In the genomic region with DNA sequence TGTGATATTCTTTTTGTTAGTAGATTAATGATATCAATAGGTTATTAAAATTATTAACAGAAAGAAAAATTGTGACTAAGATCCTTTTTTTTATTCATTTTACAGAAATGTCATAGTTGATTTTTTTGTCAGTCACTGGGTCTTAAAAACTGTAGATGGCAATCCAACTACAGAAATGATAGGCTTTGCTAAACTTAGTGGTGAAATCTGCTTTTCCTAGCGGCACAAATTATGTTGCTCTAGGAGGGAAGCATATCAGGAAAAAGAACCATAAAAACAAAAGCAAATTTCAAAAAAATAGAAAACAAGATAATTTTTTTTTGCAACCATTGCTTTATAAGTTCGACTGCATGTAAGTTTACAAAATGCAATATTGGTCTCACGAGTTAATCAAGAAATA, we compare ENCODE assay signal across 2 cellular contexts.
TF ChIP-seq lines count a peak whose summit lies in the region.

No MANE protein-coding gene starts in this region.

TF ChIP-seq in SK-N-SH, 30 proteins besides CTCF, POLR2A, EP300 and RAD21 (continued from another document):
- TF ChIP-seq, protein P1, sequence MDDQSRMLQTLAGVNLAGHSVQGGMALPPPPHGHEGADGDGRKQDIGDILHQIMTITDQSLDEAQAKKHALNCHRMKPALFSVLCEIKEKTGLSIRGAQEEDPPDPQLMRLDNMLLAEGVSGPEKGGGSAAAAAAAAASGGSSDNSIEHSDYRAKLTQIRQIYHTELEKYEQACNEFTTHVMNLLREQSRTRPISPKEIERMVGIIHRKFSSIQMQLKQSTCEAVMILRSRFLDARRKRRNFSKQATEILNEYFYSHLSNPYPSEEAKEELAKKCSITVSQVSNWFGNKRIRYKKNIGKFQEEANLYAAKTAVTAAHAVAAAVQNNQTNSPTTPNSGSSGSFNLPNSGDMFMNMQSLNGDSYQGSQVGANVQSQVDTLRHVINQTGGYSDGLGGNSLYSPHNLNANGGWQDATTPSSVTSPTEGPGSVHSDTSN (IDR thresholded peaks at IDR 0.05): no peak
- TF ChIP-seq, protein P2, sequence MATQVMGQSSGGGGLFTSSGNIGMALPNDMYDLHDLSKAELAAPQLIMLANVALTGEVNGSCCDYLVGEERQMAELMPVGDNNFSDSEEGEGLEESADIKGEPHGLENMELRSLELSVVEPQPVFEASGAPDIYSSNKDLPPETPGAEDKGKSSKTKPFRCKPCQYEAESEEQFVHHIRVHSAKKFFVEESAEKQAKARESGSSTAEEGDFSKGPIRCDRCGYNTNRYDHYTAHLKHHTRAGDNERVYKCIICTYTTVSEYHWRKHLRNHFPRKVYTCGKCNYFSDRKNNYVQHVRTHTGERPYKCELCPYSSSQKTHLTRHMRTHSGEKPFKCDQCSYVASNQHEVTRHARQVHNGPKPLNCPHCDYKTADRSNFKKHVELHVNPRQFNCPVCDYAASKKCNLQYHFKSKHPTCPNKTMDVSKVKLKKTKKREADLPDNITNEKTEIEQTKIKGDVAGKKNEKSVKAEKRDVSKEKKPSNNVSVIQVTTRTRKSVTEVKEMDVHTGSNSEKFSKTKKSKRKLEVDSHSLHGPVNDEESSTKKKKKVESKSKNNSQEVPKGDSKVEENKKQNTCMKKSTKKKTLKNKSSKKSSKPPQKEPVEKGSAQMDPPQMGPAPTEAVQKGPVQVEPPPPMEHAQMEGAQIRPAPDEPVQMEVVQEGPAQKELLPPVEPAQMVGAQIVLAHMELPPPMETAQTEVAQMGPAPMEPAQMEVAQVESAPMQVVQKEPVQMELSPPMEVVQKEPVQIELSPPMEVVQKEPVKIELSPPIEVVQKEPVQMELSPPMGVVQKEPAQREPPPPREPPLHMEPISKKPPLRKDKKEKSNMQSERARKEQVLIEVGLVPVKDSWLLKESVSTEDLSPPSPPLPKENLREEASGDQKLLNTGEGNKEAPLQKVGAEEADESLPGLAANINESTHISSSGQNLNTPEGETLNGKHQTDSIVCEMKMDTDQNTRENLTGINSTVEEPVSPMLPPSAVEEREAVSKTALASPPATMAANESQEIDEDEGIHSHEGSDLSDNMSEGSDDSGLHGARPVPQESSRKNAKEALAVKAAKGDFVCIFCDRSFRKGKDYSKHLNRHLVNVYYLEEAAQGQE (IDR thresholded peaks at IDR 0.05; ENCODE audit: low read depth, low read length): no peak
- no peak for TF ChIP-seq EZH2phosphoT487 (IDR thresholded peaks at IDR 0.05; ENCODE audit: borderline replicate concordance, low read depth)

TF ChIP-seq in SK-N-SH treated with all-trans-retinoic acid at 6 μM for 48 hours, 23 proteins besides CTCF, POLR2A, EP300 and RAD21 (continued from another document):
- TF ChIP-seq, protein P3, sequence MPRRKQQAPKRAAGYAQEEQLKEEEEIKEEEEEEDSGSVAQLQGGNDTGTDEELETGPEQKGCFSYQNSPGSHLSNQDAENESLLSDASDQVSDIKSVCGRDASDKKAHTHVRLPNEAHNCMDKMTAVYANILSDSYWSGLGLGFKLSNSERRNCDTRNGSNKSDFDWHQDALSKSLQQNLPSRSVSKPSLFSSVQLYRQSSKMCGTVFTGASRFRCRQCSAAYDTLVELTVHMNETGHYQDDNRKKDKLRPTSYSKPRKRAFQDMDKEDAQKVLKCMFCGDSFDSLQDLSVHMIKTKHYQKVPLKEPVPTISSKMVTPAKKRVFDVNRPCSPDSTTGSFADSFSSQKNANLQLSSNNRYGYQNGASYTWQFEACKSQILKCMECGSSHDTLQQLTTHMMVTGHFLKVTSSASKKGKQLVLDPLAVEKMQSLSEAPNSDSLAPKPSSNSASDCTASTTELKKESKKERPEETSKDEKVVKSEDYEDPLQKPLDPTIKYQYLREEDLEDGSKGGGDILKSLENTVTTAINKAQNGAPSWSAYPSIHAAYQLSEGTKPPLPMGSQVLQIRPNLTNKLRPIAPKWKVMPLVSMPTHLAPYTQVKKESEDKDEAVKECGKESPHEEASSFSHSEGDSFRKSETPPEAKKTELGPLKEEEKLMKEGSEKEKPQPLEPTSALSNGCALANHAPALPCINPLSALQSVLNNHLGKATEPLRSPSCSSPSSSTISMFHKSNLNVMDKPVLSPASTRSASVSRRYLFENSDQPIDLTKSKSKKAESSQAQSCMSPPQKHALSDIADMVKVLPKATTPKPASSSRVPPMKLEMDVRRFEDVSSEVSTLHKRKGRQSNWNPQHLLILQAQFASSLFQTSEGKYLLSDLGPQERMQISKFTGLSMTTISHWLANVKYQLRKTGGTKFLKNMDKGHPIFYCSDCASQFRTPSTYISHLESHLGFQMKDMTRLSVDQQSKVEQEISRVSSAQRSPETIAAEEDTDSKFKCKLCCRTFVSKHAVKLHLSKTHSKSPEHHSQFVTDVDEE (CRISPR knock-in tag; IDR thresholded peaks at IDR 0.05): no peak
TF ChIP-seq in SK-N-SH treated with all-trans-retinoic acid at 6 μM for 48 hours: peak in this region for 0.
